1 cellular context compared by ENCODE assay signal in the genomic region with DNA sequence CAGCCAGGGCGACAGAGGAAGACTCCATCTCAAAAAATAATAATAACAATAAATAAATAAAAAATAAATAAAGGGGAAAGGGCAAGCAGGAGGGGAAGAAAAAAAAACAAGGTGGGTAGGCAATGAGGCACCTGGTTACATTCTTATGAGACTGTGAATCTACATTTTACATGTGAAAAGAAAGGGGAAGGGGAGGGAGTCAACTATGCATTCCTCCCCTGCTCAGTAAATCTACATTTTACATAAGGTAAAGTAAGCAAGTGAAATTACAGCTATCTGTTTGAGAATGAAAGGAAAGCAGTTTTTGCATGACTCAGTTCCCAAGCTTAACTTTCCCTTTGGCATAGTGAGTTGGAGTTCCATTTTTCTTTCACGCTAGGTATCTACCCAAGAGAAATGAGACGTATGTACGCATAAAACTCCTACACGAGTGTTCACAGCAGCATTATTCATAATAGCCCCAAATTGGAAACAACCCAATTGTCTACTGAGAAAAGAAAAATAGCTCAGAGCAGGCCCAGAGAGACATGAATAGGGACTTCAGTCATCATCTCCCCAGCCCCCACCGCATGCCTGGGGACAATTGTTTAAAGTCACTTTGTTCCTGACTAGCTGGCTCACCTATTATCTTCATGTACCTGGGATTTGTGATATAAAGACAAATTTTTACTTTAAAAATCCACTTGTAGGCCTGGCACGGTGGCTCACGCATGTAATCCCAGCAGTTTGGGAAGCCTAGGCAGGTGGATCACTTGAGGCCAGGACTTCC.
TF ChIP-seq lines count a peak whose summit lies in the region.

No MANE protein-coding gene starts in this region.

TF ChIP-seq in IMR-90, 13 proteins besides CTCF, POLR2A, EP300 and RAD21:
- TF ChIP-seq CEBPB (IDR thresholded peaks at IDR 0.05; ENCODE audit: low read depth, low read length) (no peak), NFE2L2 (IDR thresholded peaks at IDR 0.05; ENCODE audit: low read depth, low read length) (no peak), RCOR1 (IDR thresholded peaks at IDR 0.05; ENCODE audit: insufficient replicate concordance, low read length) (no peak), MAFK (IDR thresholded peaks at IDR 0.05; ENCODE audit: low read depth, low read length) (no peak), MXI1 (IDR thresholded peaks at IDR 0.05; ENCODE audit: borderline replicate concordance, low read depth, low read length) (no peak), CHD1 (IDR thresholded peaks at IDR 0.05; ENCODE audit: low read depth, low read length) (no peak), RFX5 (IDR thresholded peaks at IDR 0.05; ENCODE audit: low read depth, low read length) (no peak), FOS (IDR thresholded peaks at IDR 0.05; ENCODE audit: low read depth, low read length) (no peak), MAZ (IDR thresholded peaks at IDR 0.05; ENCODE audit: borderline replicate concordance, low read depth, low read length) (no peak), BHLHE40 (IDR thresholded peaks at IDR 0.05; ENCODE audit: low read depth, low read length) (no peak), SMC3 (IDR thresholded peaks at IDR 0.05; ENCODE audit: low read depth, low read length) (no peak)
- TF ChIP-seq, protein P1, sequence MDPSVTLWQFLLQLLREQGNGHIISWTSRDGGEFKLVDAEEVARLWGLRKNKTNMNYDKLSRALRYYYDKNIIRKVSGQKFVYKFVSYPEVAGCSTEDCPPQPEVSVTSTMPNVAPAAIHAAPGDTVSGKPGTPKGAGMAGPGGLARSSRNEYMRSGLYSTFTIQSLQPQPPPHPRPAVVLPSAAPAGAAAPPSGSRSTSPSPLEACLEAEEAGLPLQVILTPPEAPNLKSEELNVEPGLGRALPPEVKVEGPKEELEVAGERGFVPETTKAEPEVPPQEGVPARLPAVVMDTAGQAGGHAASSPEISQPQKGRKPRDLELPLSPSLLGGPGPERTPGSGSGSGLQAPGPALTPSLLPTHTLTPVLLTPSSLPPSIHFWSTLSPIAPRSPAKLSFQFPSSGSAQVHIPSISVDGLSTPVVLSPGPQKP (IDR thresholded peaks at IDR 0.05; ENCODE audit: borderline replicate concordance, low read depth, low read length), result no peak
- TF ChIP-seq, protein P2, sequence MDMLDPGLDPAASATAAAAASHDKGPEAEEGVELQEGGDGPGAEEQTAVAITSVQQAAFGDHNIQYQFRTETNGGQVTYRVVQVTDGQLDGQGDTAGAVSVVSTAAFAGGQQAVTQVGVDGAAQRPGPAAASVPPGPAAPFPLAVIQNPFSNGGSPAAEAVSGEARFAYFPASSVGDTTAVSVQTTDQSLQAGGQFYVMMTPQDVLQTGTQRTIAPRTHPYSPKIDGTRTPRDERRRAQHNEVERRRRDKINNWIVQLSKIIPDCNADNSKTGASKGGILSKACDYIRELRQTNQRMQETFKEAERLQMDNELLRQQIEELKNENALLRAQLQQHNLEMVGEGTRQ (IDR thresholded peaks at IDR 0.05; ENCODE audit: low read depth, low read length), result no peak
